ENCODE assay signal across 8 cellular contexts in the genomic region with DNA sequence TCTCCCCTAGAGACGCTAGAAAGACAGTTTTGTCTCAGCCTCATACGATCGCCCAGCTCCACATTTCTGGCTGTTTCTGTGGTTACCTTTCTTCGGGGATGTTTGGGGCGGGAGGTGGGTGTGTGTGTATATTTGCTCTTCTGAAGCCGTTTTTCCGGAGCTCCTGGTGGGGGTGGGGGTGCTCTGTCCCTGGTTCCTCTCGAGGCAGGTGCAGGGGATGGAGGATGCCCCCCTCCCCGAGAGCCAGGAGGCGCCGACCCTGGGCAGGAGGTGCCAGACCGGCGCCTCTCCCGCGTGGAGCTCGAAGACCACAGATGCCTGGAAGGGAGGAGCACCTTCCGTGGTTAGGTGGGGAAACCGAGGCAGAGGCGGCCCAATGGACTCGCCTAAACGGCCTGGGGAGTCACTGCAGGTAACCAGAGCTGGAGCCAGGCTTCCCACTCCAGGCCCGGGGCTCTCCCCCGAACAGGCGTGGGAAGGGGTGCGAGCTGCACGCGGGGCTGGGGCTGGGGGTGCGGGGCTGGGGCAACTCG. TPM values are rescaled to one million over a fixed set of nuclear protein-coding genes. Genes with fewer than 3 reads are reported as not detected.
DNase-seq lines count a peak whose midpoint lies in the region; FAIRE-seq and TF ChIP-seq lines count a peak whose summit lies in the region.

No MANE protein-coding gene starts in this region.

- no peaks in the 10 kb centered on the region for H3F3A ChIP-seq in smooth muscle cell (ENCODE audit: low read depth)

- H4K20me1 ChIP-seq in smooth muscle cell (ENCODE audit: low read depth), result peaks cover 26% of the 10 kb centered on the region

- H3K27me3 ChIP-seq in smooth muscle cell (ENCODE audit: low read depth), result peaks cover 6% of the 10 kb centered on the region

- no peak overlapping the region for H2AFZ ChIP-seq in smooth muscle cell (ENCODE audit: low read depth)

- H3K4me1 ChIP-seq in smooth muscle cell (ENCODE audit: low read depth), result peaks cover 19% of the 10 kb centered on the region

- FAIRE-seq in GM12891 (lab: Jason Lieb, UNC), result no peak

- 57% methylated on average over 19 of the region's 29 CpGs for WGBS in smooth muscle cell (ENCODE audit: low lambda C conversion rate)

- H3K4me2 ChIP-seq in smooth muscle cell, result peak overlapping the region; percentile 89

- DNase-seq in SHP77 (lab: John Stamatoyannopoulos, UW) (peak; percentile 12 to 46), SHP77 treated with DMSO at 0.1 percent for 48 hours (lab: John Stamatoyannopoulos, UW) (no peak), T-helper 9 cell (peak; percentile 11), germinal center (ENCODE audit: low spot score) (peak; percentile 28), smooth muscle cell (lab: John Stamatoyannopoulos, UW; ENCODE audit: unreplicated experiment) (no peak), cerebellum (ENCODE audit: low spot score) (no peak), glomerular visceral epithelial cell (ENCODE audit: extremely low spot score) (no peak), GM12891 (ENCODE audit: insufficient read length, low spot score) (no peak)

- peaks cover 4% of the 10 kb centered on the region for H3K79me2 ChIP-seq in smooth muscle cell (ENCODE audit: low read depth)

- H3K27ac ChIP-seq in smooth muscle cell (ENCODE audit: low read depth), result no peak overlapping the region

- TF ChIP-seq POLR2A in GM12891 (IDR thresholded peaks at IDR 0.05; ENCODE audit: low read depth, low read length), result no peak

- no peak for TF ChIP-seq CTCF in smooth muscle cell (IDR thresholded peaks at IDR 0.05; ENCODE audit: borderline replicate concordance, insufficient read depth, poor library complexity, severe bottlenecking)

- peak overlapping the region; percentile 82 for H3K4me3 ChIP-seq in smooth muscle cell

- H3K9me3 ChIP-seq in smooth muscle cell (replicated peaks; ENCODE audit: low read depth), result no peaks in the 10 kb centered on the region

- H3K36me3 ChIP-seq in smooth muscle cell (ENCODE audit: low read depth), result no peaks in the 10 kb centered on the region

- no peak overlapping the region for H3K9ac ChIP-seq in smooth muscle cell (ENCODE audit: low read depth)

TF ChIP-seq in GM12891, 5 proteins besides CTCF, POLR2A, EP300 and RAD21:
- TF ChIP-seq TAF1 (IDR thresholded peaks at IDR 0.05; ENCODE audit: low read depth, low read length), result no peak
- TF ChIP-seq SPI1 (IDR thresholded peaks at IDR 0.05; ENCODE audit: low read depth, low read length), result no peak
- no peak for TF ChIP-seq PAX5 (IDR thresholded peaks at IDR 0.05; ENCODE audit: insufficient read depth, low read length, severe bottlenecking)
- TF ChIP-seq POLR2AphosphoS5 (IDR thresholded peaks at IDR 0.05; ENCODE audit: low read depth, low read length), result no peak
- TF ChIP-seq POU2F2 (IDR thresholded peaks at IDR 0.05; ENCODE audit: low read depth, low read length), result no peak

RNA-seq across cellular contexts. Expression of a gene that starts 0.7 kb away (rescaled TPM):
- total RNA-seq in smooth muscle cell, result 7.0 and 11.7 TPM in 2 replicates
- polyA plus RNA-seq in smooth muscle cell, result 15.8 and 18.6 TPM in 2 replicates
- total RNA-seq in cerebellum, result 40.8 TPM
- 5.5 TPM for polyA plus RNA-seq in GM12891 (2012; ENCODE audit: low read depth, missing spikeins)

Comparison
In these comparisons a context has a peak if more than half of its experiments do, and no peak if none do; other contexts are left out.
1. DNase-seq: peak in SHP77 (2 of 2), T-helper 9 cell (single experiment) and germinal center (single experiment); none in SHP77 treated with DMSO at 0.1 percent for 48 hours (single experiment), smooth muscle cell (single experiment), cerebellum (single experiment), glomerular visceral epithelial cell (single experiment) and GM12891 (single experiment).